2 cellular contexts compared by ENCODE assay signal in genomic region chr5:7146886-7147285, GRCh38.
A peak's percentile ranks its signal among the peaks of the same experiment; 100 is the strongest.
TF ChIP-seq lines count a peak whose summit lies in the region.

No MANE protein-coding gene starts in this region.

TF ChIP-seq in GM23338, 12 proteins besides CTCF, POLR2A, EP300 and RAD21:
- TF ChIP-seq, protein P1, sequence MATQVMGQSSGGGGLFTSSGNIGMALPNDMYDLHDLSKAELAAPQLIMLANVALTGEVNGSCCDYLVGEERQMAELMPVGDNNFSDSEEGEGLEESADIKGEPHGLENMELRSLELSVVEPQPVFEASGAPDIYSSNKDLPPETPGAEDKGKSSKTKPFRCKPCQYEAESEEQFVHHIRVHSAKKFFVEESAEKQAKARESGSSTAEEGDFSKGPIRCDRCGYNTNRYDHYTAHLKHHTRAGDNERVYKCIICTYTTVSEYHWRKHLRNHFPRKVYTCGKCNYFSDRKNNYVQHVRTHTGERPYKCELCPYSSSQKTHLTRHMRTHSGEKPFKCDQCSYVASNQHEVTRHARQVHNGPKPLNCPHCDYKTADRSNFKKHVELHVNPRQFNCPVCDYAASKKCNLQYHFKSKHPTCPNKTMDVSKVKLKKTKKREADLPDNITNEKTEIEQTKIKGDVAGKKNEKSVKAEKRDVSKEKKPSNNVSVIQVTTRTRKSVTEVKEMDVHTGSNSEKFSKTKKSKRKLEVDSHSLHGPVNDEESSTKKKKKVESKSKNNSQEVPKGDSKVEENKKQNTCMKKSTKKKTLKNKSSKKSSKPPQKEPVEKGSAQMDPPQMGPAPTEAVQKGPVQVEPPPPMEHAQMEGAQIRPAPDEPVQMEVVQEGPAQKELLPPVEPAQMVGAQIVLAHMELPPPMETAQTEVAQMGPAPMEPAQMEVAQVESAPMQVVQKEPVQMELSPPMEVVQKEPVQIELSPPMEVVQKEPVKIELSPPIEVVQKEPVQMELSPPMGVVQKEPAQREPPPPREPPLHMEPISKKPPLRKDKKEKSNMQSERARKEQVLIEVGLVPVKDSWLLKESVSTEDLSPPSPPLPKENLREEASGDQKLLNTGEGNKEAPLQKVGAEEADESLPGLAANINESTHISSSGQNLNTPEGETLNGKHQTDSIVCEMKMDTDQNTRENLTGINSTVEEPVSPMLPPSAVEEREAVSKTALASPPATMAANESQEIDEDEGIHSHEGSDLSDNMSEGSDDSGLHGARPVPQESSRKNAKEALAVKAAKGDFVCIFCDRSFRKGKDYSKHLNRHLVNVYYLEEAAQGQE (IDR thresholded peaks at IDR 0.05; ENCODE audit: unreplicated experiment): no peak
- TF ChIP-seq CREB1 (CRISPR knock-in tag; IDR thresholded peaks at IDR 0.05; ENCODE audit: low read depth): no peak
- TF ChIP-seq JUNB (IDR thresholded peaks at IDR 0.05; ENCODE audit: unreplicated experiment): no peak
- no peak for TF ChIP-seq EZH2phosphoT487 (IDR thresholded peaks at IDR 0.05; ENCODE audit: unreplicated experiment)
- 0 out of 2 replicates have a peak, but pooled peaks have one; percentile 16 for TF ChIP-seq ETS1 (IDR thresholded peaks at IDR 0.05)
- TF ChIP-seq, protein P2, sequence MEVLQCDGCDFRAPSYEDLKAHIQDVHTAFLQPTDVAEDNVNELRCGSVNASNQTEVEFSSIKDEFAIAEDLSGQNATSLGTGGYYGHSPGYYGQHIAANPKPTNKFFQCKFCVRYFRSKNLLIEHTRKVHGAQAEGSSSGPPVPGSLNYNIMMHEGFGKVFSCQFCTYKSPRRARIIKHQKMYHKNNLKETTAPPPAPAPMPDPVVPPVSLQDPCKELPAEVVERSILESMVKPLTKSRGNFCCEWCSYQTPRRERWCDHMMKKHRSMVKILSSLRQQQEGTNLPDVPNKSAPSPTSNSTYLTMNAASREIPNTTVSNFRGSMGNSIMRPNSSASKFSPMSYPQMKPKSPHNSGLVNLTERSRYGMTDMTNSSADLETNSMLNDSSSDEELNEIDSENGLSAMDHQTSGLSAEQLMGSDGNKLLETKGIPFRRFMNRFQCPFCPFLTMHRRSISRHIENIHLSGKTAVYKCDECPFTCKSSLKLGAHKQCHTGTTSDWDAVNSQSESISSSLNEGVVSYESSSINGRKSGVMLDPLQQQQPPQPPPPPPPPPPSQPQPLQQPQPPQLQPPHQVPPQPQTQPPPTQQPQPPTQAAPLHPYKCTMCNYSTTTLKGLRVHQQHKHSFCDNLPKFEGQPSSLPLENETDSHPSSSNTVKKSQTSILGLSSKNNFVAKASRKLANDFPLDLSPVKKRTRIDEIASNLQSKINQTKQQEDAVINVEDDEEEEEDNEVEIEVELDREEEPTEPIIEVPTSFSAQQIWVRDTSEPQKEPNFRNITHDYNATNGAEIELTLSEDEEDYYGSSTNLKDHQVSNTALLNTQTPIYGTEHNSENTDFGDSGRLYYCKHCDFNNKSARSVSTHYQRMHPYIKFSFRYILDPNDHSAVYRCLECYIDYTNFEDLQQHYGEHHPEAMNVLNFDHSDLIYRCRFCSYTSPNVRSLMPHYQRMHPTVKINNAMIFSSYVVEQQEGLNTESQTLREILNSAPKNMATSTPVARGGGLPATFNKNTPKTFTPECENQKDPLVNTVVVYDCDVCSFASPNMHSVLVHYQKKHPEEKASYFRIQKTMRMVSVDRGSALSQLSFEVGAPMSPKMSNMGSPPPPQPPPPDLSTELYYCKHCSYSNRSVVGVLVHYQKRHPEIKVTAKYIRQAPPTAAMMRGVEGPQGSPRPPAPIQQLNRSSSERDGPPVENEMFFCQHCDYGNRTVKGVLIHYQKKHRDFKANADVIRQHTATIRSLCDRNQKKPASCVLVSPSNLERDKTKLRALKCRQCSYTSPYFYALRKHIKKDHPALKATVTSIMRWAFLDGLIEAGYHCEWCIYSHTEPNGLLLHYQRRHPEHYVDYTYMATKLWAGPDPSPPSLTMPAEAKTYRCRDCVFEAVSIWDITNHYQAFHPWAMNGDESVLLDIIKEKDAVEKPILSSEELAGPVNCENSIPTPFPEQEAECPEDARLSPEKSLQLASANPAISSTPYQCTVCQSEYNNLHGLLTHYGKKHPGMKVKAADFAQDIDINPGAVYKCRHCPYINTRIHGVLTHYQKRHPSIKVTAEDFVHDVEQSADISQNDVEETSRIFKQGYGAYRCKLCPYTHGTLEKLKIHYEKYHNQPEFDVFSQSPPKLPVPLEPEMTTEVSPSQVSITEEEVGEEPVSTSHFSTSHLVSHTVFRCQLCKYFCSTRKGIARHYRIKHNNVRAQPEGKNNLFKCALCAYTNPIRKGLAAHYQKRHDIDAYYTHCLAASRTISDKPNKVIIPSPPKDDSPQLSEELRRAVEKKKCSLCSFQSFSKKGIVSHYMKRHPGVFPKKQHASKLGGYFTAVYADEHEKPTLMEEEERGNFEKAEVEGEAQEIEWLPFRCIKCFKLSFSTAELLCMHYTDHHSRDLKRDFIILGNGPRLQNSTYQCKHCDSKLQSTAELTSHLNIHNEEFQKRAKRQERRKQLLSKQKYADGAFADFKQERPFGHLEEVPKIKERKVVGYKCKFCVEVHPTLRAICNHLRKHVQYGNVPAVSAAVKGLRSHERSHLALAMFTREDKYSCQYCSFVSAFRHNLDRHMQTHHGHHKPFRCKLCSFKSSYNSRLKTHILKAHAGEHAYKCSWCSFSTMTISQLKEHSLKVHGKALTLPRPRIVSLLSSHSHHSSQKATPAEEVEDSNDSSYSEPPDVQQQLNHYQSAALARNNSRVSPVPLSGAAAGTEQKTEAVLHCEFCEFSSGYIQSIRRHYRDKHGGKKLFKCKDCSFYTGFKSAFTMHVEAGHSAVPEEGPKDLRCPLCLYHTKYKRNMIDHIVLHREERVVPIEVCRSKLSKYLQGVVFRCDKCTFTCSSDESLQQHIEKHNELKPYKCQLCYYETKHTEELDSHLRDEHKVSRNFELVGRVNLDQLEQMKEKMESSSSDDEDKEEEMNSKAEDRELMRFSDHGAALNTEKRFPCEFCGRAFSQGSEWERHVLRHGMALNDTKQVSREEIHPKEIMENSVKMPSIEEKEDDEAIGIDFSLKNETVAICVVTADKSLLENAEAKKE (CRISPR knock-in tag; IDR thresholded peaks at IDR 0.05): peak; percentile 47; the same call in 1 of the 2 replicates

TF ChIP-seq in WTC11, 78 proteins besides CTCF, POLR2A, EP300 and RAD21 (continued from another document):
- TF ChIP-seq, protein P3, sequence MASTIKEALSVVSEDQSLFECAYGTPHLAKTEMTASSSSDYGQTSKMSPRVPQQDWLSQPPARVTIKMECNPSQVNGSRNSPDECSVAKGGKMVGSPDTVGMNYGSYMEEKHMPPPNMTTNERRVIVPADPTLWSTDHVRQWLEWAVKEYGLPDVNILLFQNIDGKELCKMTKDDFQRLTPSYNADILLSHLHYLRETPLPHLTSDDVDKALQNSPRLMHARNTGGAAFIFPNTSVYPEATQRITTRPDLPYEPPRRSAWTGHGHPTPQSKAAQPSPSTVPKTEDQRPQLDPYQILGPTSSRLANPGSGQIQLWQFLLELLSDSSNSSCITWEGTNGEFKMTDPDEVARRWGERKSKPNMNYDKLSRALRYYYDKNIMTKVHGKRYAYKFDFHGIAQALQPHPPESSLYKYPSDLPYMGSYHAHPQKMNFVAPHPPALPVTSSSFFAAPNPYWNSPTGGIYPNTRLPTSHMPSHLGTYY (CRISPR knock-in tag; IDR thresholded peaks at IDR 0.05): no peak
- TF ChIP-seq FOXK1 (CRISPR knock-in tag; IDR thresholded peaks at IDR 0.05) (no peak), HMGXB4 (CRISPR knock-in tag; IDR thresholded peaks at IDR 0.05) (no peak), ZNF281 (CRISPR knock-in tag; IDR thresholded peaks at IDR 0.05) (no peak), KAT7 (CRISPR knock-in tag; IDR thresholded peaks at IDR 0.05; ENCODE audit: borderline replicate concordance) (no peak), ZNF219 (CRISPR knock-in tag; IDR thresholded peaks at IDR 0.05; ENCODE audit: borderline replicate concordance) (no peak), FOXJ3 (CRISPR knock-in tag; IDR thresholded peaks at IDR 0.05; ENCODE audit: borderline replicate concordance) (no peak), FOXP1 (CRISPR knock-in tag; IDR thresholded peaks at IDR 0.05; ENCODE audit: borderline replicate concordance) (no peak), ELF4 (CRISPR knock-in tag; IDR thresholded peaks at IDR 0.05; ENCODE audit: low read depth) (no peak), ARID4B (CRISPR knock-in tag; IDR thresholded peaks at IDR 0.05; ENCODE audit: borderline replicate concordance) (no peak)
- TF ChIP-seq, protein P4, sequence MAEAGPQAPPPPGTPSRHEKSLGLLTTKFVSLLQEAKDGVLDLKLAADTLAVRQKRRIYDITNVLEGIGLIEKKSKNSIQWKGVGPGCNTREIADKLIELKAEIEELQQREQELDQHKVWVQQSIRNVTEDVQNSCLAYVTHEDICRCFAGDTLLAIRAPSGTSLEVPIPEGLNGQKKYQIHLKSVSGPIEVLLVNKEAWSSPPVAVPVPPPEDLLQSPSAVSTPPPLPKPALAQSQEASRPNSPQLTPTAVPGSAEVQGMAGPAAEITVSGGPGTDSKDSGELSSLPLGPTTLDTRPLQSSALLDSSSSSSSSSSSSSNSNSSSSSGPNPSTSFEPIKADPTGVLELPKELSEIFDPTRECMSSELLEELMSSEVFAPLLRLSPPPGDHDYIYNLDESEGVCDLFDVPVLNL (CRISPR knock-in tag; IDR thresholded peaks at IDR 0.05; ENCODE audit: borderline replicate concordance, low read depth): no peak
- TF ChIP-seq, protein P5, sequence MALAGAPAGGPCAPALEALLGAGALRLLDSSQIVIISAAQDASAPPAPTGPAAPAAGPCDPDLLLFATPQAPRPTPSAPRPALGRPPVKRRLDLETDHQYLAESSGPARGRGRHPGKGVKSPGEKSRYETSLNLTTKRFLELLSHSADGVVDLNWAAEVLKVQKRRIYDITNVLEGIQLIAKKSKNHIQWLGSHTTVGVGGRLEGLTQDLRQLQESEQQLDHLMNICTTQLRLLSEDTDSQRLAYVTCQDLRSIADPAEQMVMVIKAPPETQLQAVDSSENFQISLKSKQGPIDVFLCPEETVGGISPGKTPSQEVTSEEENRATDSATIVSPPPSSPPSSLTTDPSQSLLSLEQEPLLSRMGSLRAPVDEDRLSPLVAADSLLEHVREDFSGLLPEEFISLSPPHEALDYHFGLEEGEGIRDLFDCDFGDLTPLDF (CRISPR knock-in tag; IDR thresholded peaks at IDR 0.05): no peak
